Comparison of ENCODE assay signal across 13 cellular contexts in genomic region chr11:81886406-81887075, GRCh38.
A peak's percentile ranks its signal among the peaks of the same experiment; 100 is the strongest.
DNase-seq lines count a peak whose midpoint lies in the region; TF ChIP-seq lines count a peak whose summit lies in the region.
"Had no signal": no experiment of that assay in that cellular context is flagged by ENCODE, and none has a peak within 500 bp of the region (broad histone marks: within the 10 kb centered on the region; RNA-seq: fewer than 3 reads in every experiment).

No MANE protein-coding gene starts in this region.

- H3K27ac ChIP-seq in HEK293 (ENCODE audit: extremely low read depth, low read depth, low read length), result no peak overlapping the region
- H3K27ac ChIP-seq: C4-2B, GM23248 had no signal

- no peak for TF ChIP-seq CTCF in HEK293 (tag by site-specific recombination; IDR thresholded peaks at IDR 0.05)

- H3K4me3 Mint-ChIP-seq in activated CD4-positive, alpha-beta memory T cell treated with anti-CD3 and anti-CD28 coated beads for 36 hours, result no peak overlapping the region
- H3K4me3 Mint-ChIP-seq in activated CD4-positive, alpha-beta memory T cell treated with anti-CD3 and anti-CD28 coated beads, Interleukin-2, amount 10 ng/mL, durations not matched to agents 7 days and 5 days, result no peak overlapping the region
- H3K4me3 Mint-ChIP-seq in activated naive CD4-positive, alpha-beta T cell treated with anti-CD3 and anti-CD28 coated beads for 36 hours, result no peak overlapping the region
- no peak overlapping the region for H3K4me3 Mint-ChIP-seq in activated T-helper 2 cell treated with anti-CD3 and anti-CD28 coated beads, Interferon-gamma antibody, Interleukin-2, Interleukin-4, amounts not matched to agents 10 μg/mL and 5 μg/mL and 100 μg/mL, durations not matched to agents 14 hours and 24 hours and 36 hours (ENCODE audit: low read depth)
- H3K4me3 Mint-ChIP-seq: CD4-positive, alpha-beta memory T cell had no signal

- H3K4me1 ChIP-seq in HEK293 (ENCODE audit: control insufficient read depth, insufficient read depth, low read length), result no peaks in the 10 kb centered on the region
- H3K4me1 ChIP-seq: BE2C had no signal

- peaks cover 9% of the 10 kb centered on the region for H3K9me3 Mint-ChIP-seq in activated CD4-positive, alpha-beta memory T cell treated with anti-CD3 and anti-CD28 coated beads for 36 hours
- H3K9me3 Mint-ChIP-seq in activated CD4-positive, alpha-beta memory T cell treated with anti-CD3 and anti-CD28 coated beads, Interleukin-2, amount 10 ng/mL, durations not matched to agents 7 days and 5 days, result no peaks in the 10 kb centered on the region
- H3K9me3 Mint-ChIP-seq in activated naive CD4-positive, alpha-beta T cell treated with anti-CD3 and anti-CD28 coated beads for 36 hours, result peaks cover 8% of the 10 kb centered on the region
- H3K9me3 Mint-ChIP-seq in activated T-helper 2 cell treated with anti-CD3 and anti-CD28 coated beads, Interferon-gamma antibody, Interleukin-2, Interleukin-4, amounts not matched to agents 10 μg/mL and 5 μg/mL and 100 μg/mL, durations not matched to agents 14 hours and 24 hours and 36 hours, result peaks cover 12% of the 10 kb centered on the region

- no peak overlapping the region for H3K4me3 ChIP-seq in HEK293 (ENCODE audit: low read depth, low read length)
- H3K4me3 ChIP-seq: GM12878, GM23248 had no signal

- intact Hi-C loops in activated CD4-positive, alpha-beta memory T cell treated with anti-CD3 and anti-CD28 coated beads for 36 hours (cut with micrococcal nuclease), result loop anchor here (1.0 kb wide), 2 partner anchors 16 to 99 kb away; no protein-coding TSS in a partner anchor
- intact Hi-C loops in activated naive CD4-positive, alpha-beta T cell treated with anti-CD3 and anti-CD28 coated beads for 36 hours (cut with micrococcal nuclease), result loop anchor here (1.0 kb wide), 1 partner anchor 17 kb away; no protein-coding TSS in a partner anchor
- intact Hi-C loops in activated T-helper 2 cell treated with anti-CD3 and anti-CD28 coated beads, Interferon-gamma antibody, Interleukin-2, Interleukin-4, amounts not matched to agents 10 μg/mL and 5 μg/mL and 100 μg/mL, durations not matched to agents 14 hours and 24 hours and 36 hours (cut with micrococcal nuclease), result loop anchor here (1.0 kb wide), 1 partner anchor 16 kb away; no protein-coding TSS in a partner anchor

- no peaks in the 10 kb centered on the region for H3K9me3 ChIP-seq in HEK293 (ENCODE audit: control insufficient read depth, insufficient read depth, low read depth, low read length)
- H3K9me3 ChIP-seq: BE2C had no signal

- POLR2A ChIA-PET in activated CD4-positive, alpha-beta memory T cell treated with anti-CD3 and anti-CD28 coated beads for 36 hours (lab: Charles Lee), result interaction anchor here (0.7 kb wide), 1 partner anchor 20 kb away, joined by 3 read pairs; no protein-coding TSS in a partner anchor
- POLR2A ChIA-PET in activated CD4-positive, alpha-beta memory T cell treated with anti-CD3 and anti-CD28 coated beads, Interleukin-2, amount 10 ng/mL, durations not matched to agents 7 days and 5 days (lab: Charles Lee), result no interaction called here
- POLR2A ChIA-PET in HEK293 (lab: Yijun Ruan, JAX), result no interaction called here

- H3K27ac Mint-ChIP-seq in activated CD4-positive, alpha-beta memory T cell treated with anti-CD3 and anti-CD28 coated beads for 36 hours, result no peak overlapping the region
- no peak overlapping the region for H3K27ac Mint-ChIP-seq in activated CD4-positive, alpha-beta memory T cell treated with anti-CD3 and anti-CD28 coated beads, Interleukin-2, amount 10 ng/mL, durations not matched to agents 7 days and 5 days
- H3K27ac Mint-ChIP-seq in activated naive CD4-positive, alpha-beta T cell treated with anti-CD3 and anti-CD28 coated beads for 36 hours, result peak overlapping the region; percentile 26
- peak overlapping the region; percentile 54 for H3K27ac Mint-ChIP-seq in activated T-helper 2 cell treated with anti-CD3 and anti-CD28 coated beads, Interferon-gamma antibody, Interleukin-2, Interleukin-4, amounts not matched to agents 10 μg/mL and 5 μg/mL and 100 μg/mL, durations not matched to agents 14 hours and 24 hours and 36 hours

- DNase-seq in activated CD4-positive, alpha-beta memory T cell treated with anti-CD3 and anti-CD28 coated beads for 36 hours, result peak; percentile 10
- DNase-seq in activated CD4-positive, alpha-beta memory T cell treated with anti-CD3 and anti-CD28 coated beads, Interleukin-2, amount 10 ng/mL, durations not matched to agents 7 days and 5 days, result no peak
- DNase-seq in activated naive CD4-positive, alpha-beta T cell treated with anti-CD3 and anti-CD28 coated beads for 36 hours, result peak; percentile 17
- no peak for DNase-seq in activated naive CD4-positive, alpha-beta T cell (lab: John Stamatoyannopoulos, UW)
- DNase-seq in activated T-helper 2 cell treated with anti-CD3 and anti-CD28 coated beads, Interferon-gamma antibody, Interleukin-2, Interleukin-4, amounts not matched to agents 10 μg/mL and 5 μg/mL and 100 μg/mL, durations not matched to agents 14 hours and 24 hours and 36 hours (ENCODE audit: low spot score), result no peak
- DNase-seq in stimulated activated CD4-positive, alpha-beta T cell treated with anti-CD3 and anti-CD28 coated beads, Interleukin-4, amount 100 ng/mL, for 1 hour, result no peak
- DNase-seq: BE2C; CD4-positive, alpha-beta memory T cell; DMS79; GM23248 had no signal

- H3K36me3 ChIP-seq in HEK293 (ENCODE audit: control insufficient read depth in 2 of 2, insufficient read depth in 1 of 2, low read length in 2 of 2), result no peaks in the 10 kb centered on the region
- H3K36me3 ChIP-seq: BE2C had no signal

- no peaks in the 10 kb centered on the region for H3K27me3 Mint-ChIP-seq in activated CD4-positive, alpha-beta memory T cell treated with anti-CD3 and anti-CD28 coated beads for 36 hours
- H3K27me3 Mint-ChIP-seq in activated CD4-positive, alpha-beta memory T cell treated with anti-CD3 and anti-CD28 coated beads, Interleukin-2, amount 10 ng/mL, durations not matched to agents 7 days and 5 days, result no peaks in the 10 kb centered on the region
- no peaks in the 10 kb centered on the region for H3K27me3 Mint-ChIP-seq in activated naive CD4-positive, alpha-beta T cell treated with anti-CD3 and anti-CD28 coated beads for 36 hours (ENCODE audit: low read depth)
- peaks cover 8% of the 10 kb centered on the region for H3K27me3 Mint-ChIP-seq in activated T-helper 2 cell treated with anti-CD3 and anti-CD28 coated beads, Interferon-gamma antibody, Interleukin-2, Interleukin-4, amounts not matched to agents 10 μg/mL and 5 μg/mL and 100 μg/mL, durations not matched to agents 14 hours and 24 hours and 36 hours (ENCODE audit: low read depth)
- H3K27me3 Mint-ChIP-seq: CD4-positive, alpha-beta memory T cell had no signal

- peaks cover 2% of the 10 kb centered on the region for H3K36me3 Mint-ChIP-seq in activated CD4-positive, alpha-beta memory T cell treated with anti-CD3 and anti-CD28 coated beads for 36 hours
- H3K36me3 Mint-ChIP-seq in activated CD4-positive, alpha-beta memory T cell treated with anti-CD3 and anti-CD28 coated beads, Interleukin-2, amount 10 ng/mL, durations not matched to agents 7 days and 5 days (ENCODE audit: low read depth), result no peaks in the 10 kb centered on the region
- H3K36me3 Mint-ChIP-seq in activated naive CD4-positive, alpha-beta T cell treated with anti-CD3 and anti-CD28 coated beads for 36 hours (ENCODE audit: low read depth), result peaks cover 3% of the 10 kb centered on the region
- peaks cover 4% of the 10 kb centered on the region for H3K36me3 Mint-ChIP-seq in activated T-helper 2 cell treated with anti-CD3 and anti-CD28 coated beads, Interferon-gamma antibody, Interleukin-2, Interleukin-4, amounts not matched to agents 10 μg/mL and 5 μg/mL and 100 μg/mL, durations not matched to agents 14 hours and 24 hours and 36 hours (ENCODE audit: low read depth)
- H3K36me3 Mint-ChIP-seq: CD4-positive, alpha-beta memory T cell had no signal

- CTCF ChIA-PET in activated CD4-positive, alpha-beta memory T cell treated with anti-CD3 and anti-CD28 coated beads for 36 hours (lab: Charles Lee), result no interaction called here
- CTCF ChIA-PET in activated CD4-positive, alpha-beta memory T cell treated with anti-CD3 and anti-CD28 coated beads, Interleukin-2, amount 10 ng/mL, durations not matched to agents 7 days and 5 days (lab: Charles Lee), result no interaction called here
- CTCF ChIA-PET in activated naive CD4-positive, alpha-beta T cell treated with anti-CD3 and anti-CD28 coated beads for 36 hours (lab: Charles Lee), result no interaction called here
- CTCF ChIA-PET in HEK293 (lab: Yijun Ruan, JAX), result no interaction called here

- H3K4me1 Mint-ChIP-seq in activated CD4-positive, alpha-beta memory T cell treated with anti-CD3 and anti-CD28 coated beads for 36 hours (ENCODE audit: low read depth), result peaks cover 9% of the 10 kb centered on the region
- peaks cover 5% of the 10 kb centered on the region for H3K4me1 Mint-ChIP-seq in activated CD4-positive, alpha-beta memory T cell treated with anti-CD3 and anti-CD28 coated beads, Interleukin-2, amount 10 ng/mL, durations not matched to agents 7 days and 5 days
- peaks cover 10% of the 10 kb centered on the region for H3K4me1 Mint-ChIP-seq in activated naive CD4-positive, alpha-beta T cell treated with anti-CD3 and anti-CD28 coated beads for 36 hours (ENCODE audit: low read depth)
- H3K4me1 Mint-ChIP-seq in activated T-helper 2 cell treated with anti-CD3 and anti-CD28 coated beads, Interferon-gamma antibody, Interleukin-2, Interleukin-4, amounts not matched to agents 10 μg/mL and 5 μg/mL and 100 μg/mL, durations not matched to agents 14 hours and 24 hours and 36 hours (ENCODE audit: low read depth), result peaks cover 12% of the 10 kb centered on the region
- H3K4me1 Mint-ChIP-seq: CD4-positive, alpha-beta memory T cell had no signal

TF ChIP-seq in HEK293, 187 proteins besides CTCF, POLR2A, EP300 and RAD21:
- TF ChIP-seq PRDM1 (tag by site-specific recombination; IDR thresholded peaks at IDR 0.05) (peak; percentile 80), GLI2 (tag by site-specific recombination; IDR thresholded peaks at IDR 0.05; ENCODE audit: borderline replicate concordance, low read depth) (no peak)

Comparison
In these comparisons a context has a peak if more than half of its experiments do, and no peak if none do; other contexts are left out.
1. DNase-seq: peak in activated CD4-positive, alpha-beta memory T cell treated with anti-CD3 and anti-CD28 coated beads for 36 hours (single experiment) and activated naive CD4-positive, alpha-beta T cell treated with anti-CD3 and anti-CD28 coated beads for 36 hours (single experiment); none in activated CD4-positive, alpha-beta memory T cell treated with anti-CD3 and anti-CD28 coated beads, Interleukin-2, amount 10 ng/mL, durations not matched to agents 7 days and 5 days (single experiment), activated naive CD4-positive, alpha-beta T cell (0 of 4), activated T-helper 2 cell treated with anti-CD3 and anti-CD28 coated beads, Interferon-gamma antibody, Interleukin-2, Interleukin-4, amounts not matched to agents 10 μg/mL and 5 μg/mL and 100 μg/mL, durations not matched to agents 14 hours and 24 hours and 36 hours (single experiment) and stimulated activated CD4-positive, alpha-beta T cell treated with anti-CD3 and anti-CD28 coated beads, Interleukin-4, amount 100 ng/mL, for 1 hour (single experiment).
2. H3K27ac Mint-ChIP-seq: peak in activated naive CD4-positive, alpha-beta T cell treated with anti-CD3 and anti-CD28 coated beads for 36 hours (single experiment) and activated T-helper 2 cell treated with anti-CD3 and anti-CD28 coated beads, Interferon-gamma antibody, Interleukin-2, Interleukin-4, amounts not matched to agents 10 μg/mL and 5 μg/mL and 100 μg/mL, durations not matched to agents 14 hours and 24 hours and 36 hours (single experiment); none in activated CD4-positive, alpha-beta memory T cell treated with anti-CD3 and anti-CD28 coated beads for 36 hours (single experiment) and activated CD4-positive, alpha-beta memory T cell treated with anti-CD3 and anti-CD28 coated beads, Interleukin-2, amount 10 ng/mL, durations not matched to agents 7 days and 5 days (single experiment).